ENCODE assay signal across 19 cellular contexts in genomic region chr7:46315891-46316290, GRCh38.
DNase-seq lines count a peak whose midpoint lies in the region; ATAC-seq and TF ChIP-seq lines count a peak whose summit lies in the region.
"Had no signal": no experiment of that assay in that cellular context is flagged by ENCODE, and none has a peak within 500 bp of the region (broad histone marks: within the 10 kb centered on the region; RNA-seq: fewer than 3 reads in every experiment).

No MANE protein-coding gene starts in this region.

- POLR2A ChIA-PET in IMR-90 (lab: Charles Lee; ENCODE audit: unreplicated experiment) = no interaction called here
- POLR2A ChIA-PET in OCI-LY7 (lab: Charles Lee) = no interaction called here

- WGBS in IMR-90 (ENCODE audit: extremely low coverage in 2 of 2, insufficient read length in 1 of 2), 2 experiments = 82% methylated on average over 3 of the region's 5 CpGs; no CpG with 5 or more reads in 1 of the 2 experiments

- H3K36me3 ChIP-seq in IMR-90 (ENCODE audit: control insufficient read depth, insufficient read depth, low read length) (no peaks in the 10 kb centered on the region), brain microvascular endothelial cell (replicated peaks) (no peaks in the 10 kb centered on the region), left lung (no peaks in the 10 kb centered on the region), OCI-LY7 (ENCODE audit: insufficient read depth, low read length) (no peaks in the 10 kb centered on the region)
- H3K36me3 ChIP-seq: esophagus muscularis mucosa, Peyer's patch had no signal

- H3K23ac ChIP-seq in IMR-90 (ENCODE audit: low read depth, low read length) = no peak overlapping the region

- H2BK120ac ChIP-seq in IMR-90 (ENCODE audit: low read depth, low read length) = no peak overlapping the region

- H2BK15ac ChIP-seq in IMR-90 (ENCODE audit: low read depth, low read length) = peak overlapping the region; percentile 23; the same call in 2 of the 3 replicates

- H2AFZ ChIP-seq in IMR-90 (replicated peaks; ENCODE audit: low read length, poor library complexity) (no peak overlapping the region), OCI-LY7 (ENCODE audit: low read length) (no peak overlapping the region)

- no peaks in the 10 kb centered on the region for H3K27me3 ChIP-seq in IMR-90 (ENCODE audit: control insufficient read depth, insufficient read depth, low read length)
- H3K27me3 ChIP-seq in brain microvascular endothelial cell (replicated peaks) = no peaks in the 10 kb centered on the region
- H3K27me3 ChIP-seq in foreskin keratinocyte = no peaks in the 10 kb centered on the region
- no peaks in the 10 kb centered on the region for H3K27me3 ChIP-seq in left lung
- H3K27me3 ChIP-seq: esophagus muscularis mucosa, Peyer's patch had no signal

- BruUV-seq in IMR-90 (replicated peaks; lab: Mats Ljungman, UMichigan) (no TSS peak), OCI-LY7 (replicated peaks; lab: Mats Ljungman, UMichigan) (no TSS peak)

- no peak overlapping the region for H3K18ac ChIP-seq in IMR-90 (ENCODE audit: low read depth, low read length)

- CTCF ChIA-PET in IMR-90 (lab: Yijun Ruan, JAX) (no interaction called here), OCI-LY7 (lab: Charles Lee; ENCODE audit: unreplicated experiment) (no interaction called here)

- H2BK5ac ChIP-seq in IMR-90 (ENCODE audit: low read depth, low read length, poor library complexity, severe bottlenecking) = peak overlapping the region; percentile 78

- H3K56ac ChIP-seq in IMR-90 (ENCODE audit: extremely low read depth, insufficient read depth, low read length) = no peak overlapping the region

- H2AK9ac ChIP-seq in IMR-90 (replicated peaks; ENCODE audit: low read depth, low read length, poor library complexity) = no peak overlapping the region

- H3K4me3 ChIP-seq in AG09309 (ENCODE audit: control insufficient read depth, low read depth, low read length) = no peak overlapping the region
- H3K4me3 ChIP-seq in IMR-90 (ENCODE audit: insufficient read depth, low read depth, low read length) = no peak overlapping the region
- H3K4me3 ChIP-seq in brain microvascular endothelial cell (ENCODE audit: low read depth, low read length) = no peak overlapping the region
- no peak overlapping the region for H3K4me3 ChIP-seq in left lung
- no peak overlapping the region for H3K4me3 ChIP-seq in OCI-LY7 (ENCODE audit: low read depth, low read length, poor library complexity, severe bottlenecking)
- H3K4me3 ChIP-seq: esophagus muscularis mucosa, Peyer's patch had no signal

- no peak overlapping the region for H4K8ac ChIP-seq in IMR-90 (ENCODE audit: low read depth in 2 of 2, low read length in 2 of 2)

- H4K91ac ChIP-seq in IMR-90 (ENCODE audit: insufficient read depth, low read depth, low read length) = no peak overlapping the region

- H3K4me2 ChIP-seq in IMR-90 (ENCODE audit: low read depth, low read length) = no peak overlapping the region
- H3K4me2 ChIP-seq in OCI-LY7 (ENCODE audit: low read length) = no peak overlapping the region

- no peak overlapping the region for H4K5ac ChIP-seq in IMR-90 (ENCODE audit: low read depth, low read length)

- TF ChIP-seq POLR2A in IMR-90 (IDR thresholded peaks at IDR 0.05; ENCODE audit: low read depth, low read length) (no peak), erythroblast (IDR thresholded peaks at IDR 0.05; ENCODE audit: low read length) (no peak)

- H3K9me3 ChIP-seq in IMR-90 (ENCODE audit: control insufficient read depth, insufficient read depth, low read length) = no peaks in the 10 kb centered on the region
- no peaks in the 10 kb centered on the region for H3K9me3 ChIP-seq in left lung
- no peaks in the 10 kb centered on the region for H3K9me3 ChIP-seq in OCI-LY7 (ENCODE audit: low read length)
- H3K9me3 ChIP-seq: esophagus muscularis mucosa, Peyer's patch had no signal

- H3K79me1 ChIP-seq in IMR-90 (ENCODE audit: low read depth in 1 of 2, low read length in 2 of 2) = no peaks in the 10 kb centered on the region

- H3K14ac ChIP-seq in IMR-90 (replicated peaks; ENCODE audit: low read depth, low read length) = 0 out of 2 replicates have a peak overlapping the region, but pooled peaks have one; percentile 2

- dilution Hi-C loops in IMR-90 (cut with HindIII; ENCODE audit: low sequenced_read_pairs, unreplicated experiment) = no loop called here

- H3K4ac ChIP-seq in IMR-90 (ENCODE audit: low read depth, low read length) = no peak overlapping the region; the same call in 1 of the 2 replicates

- DNase-seq in AG09309 (ENCODE audit: low read depth) = peak; percentile 57
- DNase-seq in IMR-90 = peak; percentile 66
- DNase-seq in brain microvascular endothelial cell = peak; percentile 59
- DNase-seq in foreskin keratinocyte = peak; percentile 59 to 83
- DNase-seq in left lung = no peak
- no peak for DNase-seq in erythroblast (lab: John Stamatoyannopoulos, UW)
- DNase-seq in effector CD8-positive, alpha-beta T cell (lab: John Stamatoyannopoulos, UW) = no peak
- DNase-seq in OCI-LY7 (ENCODE audit: low spot score) = no peak
- DNase-seq: activated CD4-positive, alpha-beta T cell treated with anti-CD3 and anti-CD28 coated beads, Interleukin-2, amount 10 ng/mL, durations not matched to agents 24 days and 14 days; activated CD8-positive, alpha-beta memory T cell treated with anti-CD3 and anti-CD28 coated beads, Interleukin-2, amount 50 U/mL, for 4 hours; activated naive CD4-positive, alpha-beta T cell; CD4-positive, alpha-beta memory T cell; dermis blood vessel endothelial cell; KBM-7; NCI-H1417; NCI-H2171; Peyer's patch; stimulated activated CD4-positive, alpha-beta T cell treated with anti-CD3 and anti-CD28 coated beads, Interleukin-1b, Interleukin-23, amount 100 ng/mL, for 48 hours had no signal

- H3K9me1 ChIP-seq in IMR-90 (ENCODE audit: insufficient read depth, low read length) = peaks cover 3% of the 10 kb centered on the region

- peak overlapping the region; percentile 11; the same call in 1 of the 2 replicates for H2AK5ac ChIP-seq in IMR-90 (ENCODE audit: low read depth, low read length)

- intact Hi-C loops in IMR-90 (cut with micrococcal nuclease) (no loop called here), left lung (cut with DNase I) (no loop called here), OCI-LY7 (cut with micrococcal nuclease; ENCODE audit: unreplicated experiment) (no loop called here)

- H3K27ac ChIP-seq in IMR-90 (ENCODE audit: insufficient read depth, low read length) = no peak overlapping the region
- no peak overlapping the region for H3K27ac ChIP-seq in brain microvascular endothelial cell
- H3K27ac ChIP-seq in foreskin keratinocyte = no peak overlapping the region
- H3K27ac ChIP-seq in left lung = no peak overlapping the region
- H3K27ac ChIP-seq in OCI-LY7 (ENCODE audit: low read depth, low read length, poor library complexity, severe bottlenecking) = no peak overlapping the region
- H3K27ac ChIP-seq: esophagus muscularis mucosa, Peyer's patch had no signal

- no peaks in the 10 kb centered on the region for H4K20me1 ChIP-seq in IMR-90 (ENCODE audit: insufficient read depth, low read length)
- no peaks in the 10 kb centered on the region for H4K20me1 ChIP-seq in OCI-LY7 (ENCODE audit: insufficient read depth, low read length)

- H3K4me1 ChIP-seq in IMR-90 (ENCODE audit: control insufficient read depth, insufficient read depth, low read length) = no peaks in the 10 kb centered on the region; the same call in 1 of the 2 replicates
- peaks cover 10% of the 10 kb centered on the region for H3K4me1 ChIP-seq in foreskin keratinocyte
- no peaks in the 10 kb centered on the region for H3K4me1 ChIP-seq in left lung
- H3K4me1 ChIP-seq in OCI-LY7 (ENCODE audit: insufficient read depth, low read length, poor library complexity, severe bottlenecking) = no peaks in the 10 kb centered on the region
- H3K4me1 ChIP-seq: esophagus muscularis mucosa, Peyer's patch had no signal

- peak overlapping the region; percentile 2; the same call in 1 of the 2 replicates for H2BK20ac ChIP-seq in IMR-90 (ENCODE audit: low read depth, low read length)

- no peak for TF ChIP-seq RAD21 in IMR-90 (IDR thresholded peaks at IDR 0.05; ENCODE audit: low read length)

- no peaks in the 10 kb centered on the region for H3K79me2 ChIP-seq in OCI-LY7 (ENCODE audit: insufficient read depth, low read depth, low read length)

- no peak for TF ChIP-seq CTCF in AG09309 (IDR thresholded peaks at IDR 0.05; ENCODE audit: control insufficient read depth, insufficient read depth, low read depth, low read length, missing control alignments)
- no peak for TF ChIP-seq CTCF in IMR-90 (conservative IDR thresholded peaks at IDR 0.05; ENCODE audit: low read depth, low read length)
- no peak for TF ChIP-seq CTCF in brain microvascular endothelial cell (IDR thresholded peaks at IDR 0.05; ENCODE audit: low read depth, low read length, missing control alignments)
- TF ChIP-seq CTCF in foreskin keratinocyte (conservative IDR thresholded peaks at IDR 0.05) = no peak
- TF ChIP-seq CTCF in left lung (IDR thresholded peaks at IDR 0.05) = no peak
- no peak for TF ChIP-seq CTCF in OCI-LY7 (conservative IDR thresholded peaks at IDR 0.05; ENCODE audit: low read length)

- ATAC-seq in IMR-90 (ENCODE audit: low read depth) (peak; percentile 32), foreskin keratinocyte (peak; percentile 44), left lung (no peak)

- H3K9ac ChIP-seq in IMR-90 (ENCODE audit: low read depth, low read length) = no peak overlapping the region

- no peaks in the 10 kb centered on the region; the same call in 1 of the 2 replicates for H3K9me2 ChIP-seq in OCI-LY7 (ENCODE audit: insufficient read depth, low read length)

- in situ Hi-C loops in IMR-90 (cut with MboI; ENCODE audit: low sequenced_read_pairs) = no loop called here
- in situ Hi-C loops in brain microvascular endothelial cell (cut with HindIII; ENCODE audit: low pct_ligation_motif_present, low sequenced_read_pairs) = no loop called here

TF ChIP-seq in IMR-90, 13 proteins besides CTCF, POLR2A, EP300 and RAD21:
- TF ChIP-seq BHLHE40 (IDR thresholded peaks at IDR 0.05; ENCODE audit: low read depth, low read length) = no peak
- peak; percentile 99 for TF ChIP-seq CEBPB (IDR thresholded peaks at IDR 0.05; ENCODE audit: low read depth, low read length)

Comparison
In these comparisons a context has a peak if more than half of its experiments do, and no peak if none do; other contexts are left out.
1. DNase-seq: peak in AG09309 (single experiment), IMR-90 (single experiment), brain microvascular endothelial cell (single experiment) and foreskin keratinocyte (2 of 2); none in left lung (0 of 2), erythroblast (0 of 2), effector CD8-positive, alpha-beta T cell (single experiment) and OCI-LY7 (single experiment).